ENCODE assay signal across 19 cellular contexts in genomic region chr10:110679633-110680472, GRCh38. TPM values are rescaled to one million over a fixed set of nuclear protein-coding genes. Genes with fewer than 3 reads are reported as not detected.
A peak's percentile ranks its signal among the peaks of the same experiment; 100 is the strongest.
DNase-seq lines count a peak whose midpoint lies in the region; ATAC-seq and TF ChIP-seq lines count a peak whose summit lies in the region.
"Had no signal": no experiment of that assay in that cellular context is flagged by ENCODE, and none has a peak within 500 bp of the region (broad histone marks: within the 10 kb centered on the region; RNA-seq: fewer than 3 reads in every experiment).

No MANE protein-coding gene starts in this region.

- H3K9me3 ChIP-seq in heart left ventricle (no peaks in the 10 kb centered on the region), skeletal muscle tissue (ENCODE audit: control insufficient read depth in 3 of 3, low read length in 3 of 3) (no peaks in the 10 kb centered on the region), Peyer's patch (no peaks in the 10 kb centered on the region), ovary (no peaks in the 10 kb centered on the region)
- H3K9me3 ChIP-seq: left lung, spleen had no signal

- TF ChIP-seq CTCF in heart left ventricle (IDR thresholded peaks at IDR 0.05) (no peak), Peyer's patch (IDR thresholded peaks at IDR 0.05) (no peak), ovary (IDR thresholded peaks at IDR 0.05) (no peak)

- peak; percentile 47 for DNase-seq in NCI-H2171 treated with DMSO at 0.1 percent for 48 hours (lab: John Stamatoyannopoulos, UW)
- no peak for DNase-seq in NCI-H2171 (lab: John Stamatoyannopoulos, UW)
- peak; percentile 20 to 77 for DNase-seq in SHP77 (lab: John Stamatoyannopoulos, UW)
- DNase-seq in heart left ventricle = peak; percentile 54 to 78 (median 68)
- no peak for DNase-seq in Peyer's patch
- DNase-seq in ovary = no peak
- DNase-seq in stimulated activated CD4-positive, alpha-beta T cell treated with anti-CD3 and anti-CD28 coated beads, Interleukin-15, amount 100 ng/mL, for 24 hours = no peak
- DNase-seq: activated CD8-positive, alpha-beta T cell treated with anti-CD3 and anti-CD28 coated beads for 36 hours; activated naive CD8-positive, alpha-beta T cell treated with anti-CD3 and anti-CD28 coated beads, Interleukin-2, amount 50 U/mL, for 24 hours; activated T-cell treated with anti-CD3 and anti-CD28 coated beads, Interleukin-2, amount 50 U/mL, for 72 hours; spleen; trophoblast cell; WERI-Rb-1 had no signal

- no peaks in the 10 kb centered on the region for H3K36me3 ChIP-seq in heart left ventricle
- no peaks in the 10 kb centered on the region for H3K36me3 ChIP-seq in skeletal muscle tissue (ENCODE audit: control insufficient read depth in 3 of 3, insufficient read depth in 3 of 3, low read length in 3 of 3)
- no peaks in the 10 kb centered on the region for H3K36me3 ChIP-seq in Peyer's patch
- H3K36me3 ChIP-seq in ovary = no peaks in the 10 kb centered on the region
- H3K36me3 ChIP-seq: left lung, spleen, WERI-Rb-1 had no signal

- H3K27ac ChIP-seq in heart left ventricle (peak overlapping the region; percentile 47 to 95 (median 86)), skeletal muscle tissue (ENCODE audit: low read depth, low read length) (peak overlapping the region; percentile 69), Peyer's patch (no peak overlapping the region), ovary (no peak overlapping the region)
- H3K27ac ChIP-seq: C4-2B, HL-60, left lung, spleen, WERI-Rb-1 had no signal

- no peak overlapping the region for H3K4me3 ChIP-seq in heart left ventricle
- peak overlapping the region in 2 of 3 donors; percentile 45 to 48 for H3K4me3 ChIP-seq in skeletal muscle tissue (ENCODE audit: low read length in 3 of 3)
- H3K4me3 ChIP-seq in Peyer's patch = no peak overlapping the region
- no peak overlapping the region for H3K4me3 ChIP-seq in ovary
- H3K4me3 ChIP-seq: K562, left lung, spleen had no signal

- intact Hi-C loops in heart left ventricle (cut with DNase I) = loop anchor here in 8 of 10 donors (2.0 to 10.0 kb wide), 6 partner anchors 33 to 215 kb away; partner anchors contain the start of gene RBM20 (in 3 of the 8)
- intact Hi-C loops in ovary (cut with DNase I) = no loop called here

- 45 to 52% (median 48%) methylated on average over 15 of the region's 15 CpGs for WGBS in heart left ventricle, 4 donors
- 73 to 83% (median 76%) methylated on average over 15 of the region's 15 CpGs for WGBS in ovary, 3 donors

- peak; percentile 60 to 88 (median 80) for ATAC-seq in heart left ventricle
- ATAC-seq: activated CD8-positive, alpha-beta T cell treated with anti-CD3 and anti-CD28 coated beads for 36 hours; activated naive CD8-positive, alpha-beta T cell treated with anti-CD3 and anti-CD28 coated beads, Interleukin-2, amount 50 U/mL, for 24 hours; activated T-cell treated with anti-CD3 and anti-CD28 coated beads, Interleukin-2, amount 50 U/mL, for 72 hours; K562; left lung; stimulated activated memory B cell treated with anti-CD40 and anti-IgM and Interleukin-4, amounts not matched to agents 10 μg/mL and 1 μg/mL and 100 μg/mL, for 72 hours had no signal

- peak overlapping the region; percentile 6 to 72 (median 64) for H3K9ac ChIP-seq in skeletal muscle tissue (ENCODE audit: low read depth in 1 of 3, low read length in 3 of 3)

- no peaks in the 10 kb centered on the region for H3K27me3 ChIP-seq in heart left ventricle
- no peaks in the 10 kb centered on the region for H3K27me3 ChIP-seq in skeletal muscle tissue (ENCODE audit: control insufficient read depth in 3 of 3, insufficient read depth in 3 of 3, low read length in 3 of 3)
- H3K27me3 ChIP-seq in Peyer's patch = no peaks in the 10 kb centered on the region
- H3K27me3 ChIP-seq in ovary = no peaks in the 10 kb centered on the region
- H3K27me3 ChIP-seq: spleen had no signal

- TF ChIP-seq POLR2A in heart left ventricle (IDR thresholded peaks at IDR 0.05) (no peak), Peyer's patch (IDR thresholded peaks at IDR 0.05) (no peak), ovary (IDR thresholded peaks at IDR 0.05) (no peak)

- H3K4me1 ChIP-seq in heart left ventricle (peaks cover 0 to 85% (median 17%) of the 10 kb centered on the region in 12 donors), skeletal muscle tissue (ENCODE audit: control insufficient read depth in 3 of 3, insufficient read depth in 3 of 3, low read length in 3 of 3) (peaks cover 21 to 32% (median 30%) of the 10 kb centered on the region in 3 donors), Peyer's patch (no peaks in the 10 kb centered on the region), ovary (ENCODE audit: insufficient read depth) (no peaks in the 10 kb centered on the region)
- H3K4me1 ChIP-seq: left lung had no signal

- TF ChIP-seq EP300 in ovary (IDR thresholded peaks at IDR 0.05) = no peak

RNA-seq across cellular contexts. Expression of gene RBM20, which starts 35.7 kb away (rescaled TPM):
- total RNA-seq in heart left ventricle (100 to 1,000 TPM in 4 of 9 donors, 10 to 100 TPM in 5; 73.0 to 152 (median 96.9) TPM), skeletal muscle tissue (6.3 TPM), Peyer's patch (1 to 10 TPM in 3 of 4 donors, under 1 TPM in 1; 0.80 to 4.1 (median 1.2) TPM), ovary (1 to 10 TPM in 6 of 7 donors, under 1 TPM in 1; 0.96 to 4.9 (median 3.6) TPM)
- polyA plus RNA-seq in heart left ventricle (10 to 100 TPM; 29.9 to 53.5 TPM), ovary (1 to 10 TPM; 2.4 to 3.9 TPM)

Comparison
In these comparisons a context has a peak if more than half of its experiments do, and no peak if none do; other contexts are left out.
1. DNase-seq: peak in NCI-H2171 treated with DMSO at 0.1 percent for 48 hours (single experiment), SHP77 (2 of 2) and heart left ventricle (5 of 5); none in NCI-H2171 (single experiment), Peyer's patch (0 of 3), ovary (0 of 5) and stimulated activated CD4-positive, alpha-beta T cell treated with anti-CD3 and anti-CD28 coated beads, Interleukin-15, amount 100 ng/mL, for 24 hours (single experiment).
2. H3K27ac ChIP-seq: peak in heart left ventricle (12 of 12) and skeletal muscle tissue (single experiment); none in Peyer's patch (0 of 4) and ovary (0 of 2).
3. H3K4me3 ChIP-seq: peak in skeletal muscle tissue (2 of 3); none in heart left ventricle (0 of 12), Peyer's patch (0 of 4) and ovary (single experiment).
4. RNA of gene RBM20, which starts 35.7 kb away (total RNA-seq): 73.0 to 152 TPM in heart left ventricle; 6.3 TPM in skeletal muscle tissue (single experiment), 0.96 to 4.9 TPM in ovary and 0.80 to 4.1 TPM in Peyer's patch; every median in the first group is over 10 times any median in the second.
5. intact Hi-C loops: an anchor here in heart left ventricle (2.0 to 10.0 kb wide); none called in ovary.